ENCODE assay signal across 25 cellular contexts in the genomic region with DNA sequence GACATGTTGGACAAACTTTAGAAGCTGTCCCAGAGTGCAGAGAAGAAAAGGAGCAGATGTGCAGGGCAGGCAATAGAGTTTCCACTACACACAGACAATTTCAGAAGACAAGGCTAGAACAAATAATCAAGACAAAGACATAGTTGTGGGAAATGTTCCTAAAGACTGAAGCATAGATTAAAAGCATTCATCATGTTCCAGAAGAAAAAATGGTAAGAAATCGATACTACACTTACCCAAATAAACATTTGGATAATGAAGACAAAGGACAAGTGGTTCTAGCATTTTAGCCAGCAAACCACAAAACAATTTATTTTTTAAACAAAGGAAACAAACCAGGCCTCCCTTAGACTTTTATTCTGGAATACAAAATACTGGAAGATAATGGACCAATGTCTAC.
A peak's percentile ranks its signal among the peaks of the same experiment; 100 is the strongest.
DNase-seq lines count a peak whose midpoint lies in the region; ATAC-seq lines count a peak whose summit lies in the region.
"Had no signal": no experiment of that assay in that cellular context is flagged by ENCODE, and none has a peak within 500 bp of the region (broad histone marks: within the 10 kb centered on the region; RNA-seq: fewer than 3 reads in every experiment).

No MANE protein-coding gene starts in this region.

- H3K36me3 ChIP-seq in SJCRH30: no peaks in the 10 kb centered on the region
- H3K36me3 ChIP-seq: BE2C had no signal

- H3K4me3 ChIP-seq in SJCRH30: no peak overlapping the region
- H3K4me3 ChIP-seq: GM23248 had no signal

- no peaks in the 10 kb centered on the region for H3K9me3 ChIP-seq in SJCRH30 (replicated peaks)
- H3K9me3 ChIP-seq: BE2C had no signal

- H3K27ac ChIP-seq in SJCRH30: no peak overlapping the region
- H3K27ac ChIP-seq: GM23248, KMS-11 had no signal

- ATAC-seq in GM19351 (IDR thresholded peaks at IDR 0.05; ENCODE audit: unreplicated experiment): no peak
- no peak for ATAC-seq in GM19328 (IDR thresholded peaks at IDR 0.05; ENCODE audit: unreplicated experiment)
- ATAC-seq: SK-N-SH treated with all-trans-retinoic acid at 6 μM for 48 hours, T-helper 17 cell had no signal

- peak; percentile 22 for DNase-seq in NCI-H187 treated with DMSO at 0.1 percent for 48 hours (lab: John Stamatoyannopoulos, UW)
- no peak for DNase-seq in NCI-H187 (lab: John Stamatoyannopoulos, UW)
- peak; percentile 7 for DNase-seq in NCI-H146 treated with DMSO at 0.1 percent for 48 hours (lab: John Stamatoyannopoulos, UW; ENCODE audit: unreplicated experiment)
- peak; percentile 25 for DNase-seq in NCI-H345 (lab: John Stamatoyannopoulos, UW)
- DNase-seq in SJCRH30: peak; percentile 22 to 62
- no peak for DNase-seq in Kasumi-1 (lab: John Stamatoyannopoulos, UW)
- DNase-seq: 8988T; ACHN; BE2C; CD8-positive, alpha-beta memory T cell; GM23248; H9; HFFc6; NCI-H1048; NCI-H1436; NCI-H2081 treated with DMSO at 0.1 percent for 48 hours; NCI-H2227 treated with DMSO at 0.1 percent for 48 hours; NCI-H510A treated with DMSO at 0.1 percent for 48 hours; SIG-M5; T-helper 17 cell; T1000 had no signal

- H3K4me1 ChIP-seq in SJCRH30: peaks cover 8% of the 10 kb centered on the region; the same call in 1 of the 2 replicates
- H3K4me1 ChIP-seq: BE2C had no signal

- H3K27me3 ChIP-seq in SJCRH30: no peaks in the 10 kb centered on the region
- H3K27me3 ChIP-seq: BE2C had no signal

Comparison
In these comparisons a context has a peak if more than half of its experiments do, and no peak if none do; other contexts are left out.
1. DNase-seq: peak in NCI-H187 treated with DMSO at 0.1 percent for 48 hours (single experiment), NCI-H146 treated with DMSO at 0.1 percent for 48 hours (single experiment), NCI-H345 (single experiment) and SJCRH30 (2 of 2); none in NCI-H187 (0 of 2) and Kasumi-1 (0 of 2).